ENCODE assay signal across 8 cellular contexts in genomic region chr16:50547340-50547865, GRCh38. TPM values are rescaled to one million over a fixed set of nuclear protein-coding genes. Genes with fewer than 3 reads are reported as not detected.
DNase-seq lines count a peak whose midpoint lies in the region; ATAC-seq and TF ChIP-seq lines count a peak whose summit lies in the region.

No MANE protein-coding gene starts in this region.

- peaks cover 0 to 14% (median 0%) of the 10 kb centered on the region in 45 donors for H3K27me3 ChIP-seq in dorsolateral prefrontal cortex

- TF ChIP-seq CTCF in AG04449 (IDR thresholded peaks at IDR 0.05; ENCODE audit: insufficient read depth, low read length, missing control alignments) (no peak), dorsolateral prefrontal cortex (IDR thresholded peaks at IDR 0.05 in 54 of 56, conservative IDR thresholded peaks at IDR 0.05 in 2 of 56; ENCODE audit: low read depth in 1 of 56, partially characterized antibody in 56 of 56) (peak in 38 of 56 donors; percentile 10 to 58 (median 36)), mucosa of descending colon (IDR thresholded peaks at IDR 0.05) (no peak)

- CTCF ChIA-PET in AG04449 (lab: Yijun Ruan, JAX): interaction anchor here (1.1 kb wide), 1 partner anchor 40 kb away, joined by 3 read pairs; no protein-coding TSS in a partner anchor

- intact Hi-C loops in dorsolateral prefrontal cortex (cut with DNase I) (loop anchor here (5.0 to 10.0 kb wide), 4 partner anchors 45 to 303 kb away; no protein-coding TSS in a partner anchor), mucosa of descending colon (cut with DNase I, micrococcal nuclease) (no loop called here)

- DNase-seq in AG04449 (ENCODE audit: low read depth, low spot score) (no peak), NCI-H1930 (lab: John Stamatoyannopoulos, UW) (peak; percentile 36 to 60), dorsolateral prefrontal cortex (peak in 3 of 10 donors; percentile 32 to 63 (median 39)), mucosa of descending colon (peak; percentile 55 to 77 (median 66)), KG1 (lab: John Stamatoyannopoulos, UW) (no peak)
- peak; percentile 87 for DNase-seq in activated CD4-positive, alpha-beta T cell treated with anti-CD3 and anti-CD28 coated beads, Interleukin-2, amount 50 U/mL, for 1 hour
- DNase-seq in stimulated activated CD8-positive, alpha-beta memory T cell treated with anti-CD3 and anti-CD28 coated beads, Interleukin-7, amount 100 ng/mL, for 1 hour (ENCODE audit: low read depth in 2 of 2): peak; percentile 62 to 65

- peak overlapping the region in 7 of 59 donors; percentile 8 to 70 (median 52) for H3K27ac ChIP-seq in dorsolateral prefrontal cortex

- H3K4me3 ChIP-seq in AG04449 (ENCODE audit: low read depth, low read length) (peak overlapping the region; percentile 59), dorsolateral prefrontal cortex (peak overlapping the region; percentile 43 to 94 (median 78)), mucosa of descending colon (peak overlapping the region; percentile 19)

- POLR2A ChIA-PET in AG04449 (lab: Yijun Ruan, JAX): no interaction called here

- no peaks in the 10 kb centered on the region for H3K4me1 ChIP-seq in mucosa of descending colon (ENCODE audit: low read depth)

- no peaks in the 10 kb centered on the region for H3K9me3 ChIP-seq in mucosa of descending colon

- H3K36me3 ChIP-seq in mucosa of descending colon (ENCODE audit: low read depth): no peaks in the 10 kb centered on the region

- ATAC-seq in GM19395 (IDR thresholded peaks at IDR 0.05; ENCODE audit: unreplicated experiment): peak; percentile 45
- ATAC-seq in mucosa of descending colon: peak; percentile 70

RNA-seq across cellular contexts. Expression of gene NKD1, which starts 0.8 kb away (rescaled TPM):
- total RNA-seq in dorsolateral prefrontal cortex (10 to 100 TPM in 89 of 120 experiments, 1 to 10 TPM in 31; 3.8 to 25.7 (median 12.7) TPM), mucosa of descending colon (10 to 100 TPM in 1 of 3 donors, 1 to 10 TPM in 2; 1.6 to 28.0 (median 3.2) TPM)

Comparison
In these comparisons a context has a peak if more than half of its experiments do, and no peak if none do; other contexts are left out.
1. DNase-seq: peak in NCI-H1930 (2 of 2), activated CD4-positive, alpha-beta T cell treated with anti-CD3 and anti-CD28 coated beads, Interleukin-2, amount 50 U/mL, for 1 hour (single experiment), mucosa of descending colon (3 of 3) and stimulated activated CD8-positive, alpha-beta memory T cell treated with anti-CD3 and anti-CD28 coated beads, Interleukin-7, amount 100 ng/mL, for 1 hour (2 of 2); none in AG04449 (single experiment) and KG1 (single experiment).
2. H3K4me3 ChIP-seq: peak in every context shown above with its lines; median percentile 78 in dorsolateral prefrontal cortex; 59 in AG04449; 19 in mucosa of descending colon.
3. CTCF ChIP-seq: peak in dorsolateral prefrontal cortex (38 of 56); none in AG04449 (single experiment) and mucosa of descending colon (single experiment).
4. intact Hi-C loops: an anchor here in dorsolateral prefrontal cortex (5.0 to 10.0 kb wide); none called in mucosa of descending colon.